In genomic region chr2:87662316-87663290, GRCh38 we compare ENCODE assay signal across 8 cellular contexts.
A peak's percentile ranks its signal among the peaks of the same experiment; 100 is the strongest.
DNase-seq lines count a peak whose midpoint lies in the region; ATAC-seq and TF ChIP-seq lines count a peak whose summit lies in the region.
"Not testable (repeated sequence)": the region's sequence is repeated elsewhere in the genome, so short reads cannot be mapped to it uniquely, and the experiment has no call there.

No MANE protein-coding gene starts in this region.

- not testable (repeated sequence) for H3K9me3 ChIP-seq in Caco-2; HUES48 (ENCODE audit: control insufficient read depth, insufficient read depth, low read length); colonic mucosa; stomach

- not testable (repeated sequence) for H3K4me1 ChIP-seq in Caco-2; HUES48 (ENCODE audit: control insufficient read depth, insufficient read depth, low read length); colonic mucosa; stomach

- not testable (repeated sequence) for H3K27me3 ChIP-seq in Caco-2 (replicated peaks; ENCODE audit: control insufficient read depth, insufficient read depth, low read length); HUES48 (ENCODE audit: control insufficient read depth, insufficient read depth, low read length); colonic mucosa; stomach

- not testable (repeated sequence) for H3K9ac ChIP-seq in HUES48 (ENCODE audit: low read depth, low read length); colonic mucosa (ENCODE audit: low read depth in 2 of 2, low read length in 2 of 2)

- not testable (repeated sequence) for H3K27me3 Mint-ChIP-seq in Caco-2 (ENCODE audit: insufficient read depth, unreplicated experiment)

- TF ChIP-seq CTCF in Caco-2 (IDR thresholded peaks at IDR 0.05; ENCODE audit: insufficient read depth in 1 of 2, low read depth in 1 of 2, low read length in 1 of 2, severe bottlenecking in 1 of 2, unreplicated experiment in 1 of 2); VCaP (conservative IDR thresholded peaks at IDR 0.05); colonic mucosa (IDR thresholded peaks at IDR 0.05); stomach (IDR thresholded peaks at IDR 0.05): not testable (repeated sequence)

- POLR2A ChIA-PET in Caco-2 (lab: Charles Lee) = not testable (repeated sequence)

- H3K4me1 Mint-ChIP-seq in Caco-2 (ENCODE audit: low read depth, unreplicated experiment) = not testable (repeated sequence)

- H3K27ac ChIP-seq in HUES48 (ENCODE audit: low read depth, low read length) (peak overlapping the region; percentile 59), VCaP (0 out of 2 replicates have a peak overlapping the region, but pooled peaks have one; percentile 22), stomach (peak overlapping the region; percentile 41 to 86 (median 46))
- H3K27ac ChIP-seq in colonic mucosa = not testable (repeated sequence)

- CTCF ChIA-PET in Caco-2 (lab: Charles Lee) = not testable (repeated sequence)

- not testable (repeated sequence) for H3K4me3 ChIP-seq in Caco-2 (ENCODE audit: low read depth, low read length); HUES48 (ENCODE audit: low read depth, low read length); colonic mucosa; stomach

- peak overlapping the region; percentile 14 for H3K4me3 Mint-ChIP-seq in Caco-2 (ENCODE audit: unreplicated experiment)

- DNase-seq in Caco-2 (peak; percentile 77 to 88), colonic mucosa (peak; percentile 55), iPS DF 19.7 (ENCODE audit: low read depth, low spot score) (peak; percentile 85), left colon (peak; percentile 30 to 54), mucosa of gallbladder (ENCODE audit: low spot score) (peak; percentile 76), stomach (peak; percentile 57)

- intact Hi-C loops in Caco-2 (cut with micrococcal nuclease; ENCODE audit: unreplicated experiment); colonic mucosa (cut with DNase I); left colon (cut with DNase I, micrococcal nuclease); stomach (cut with DNase I; ENCODE audit: low total_unique reads): not testable (repeated sequence)

- H3K36me3 ChIP-seq in Caco-2 (ENCODE audit: control insufficient read depth, insufficient read depth, low read length); HUES48 (ENCODE audit: control insufficient read depth, insufficient read depth, low read length); colonic mucosa; stomach: not testable (repeated sequence)

- peak; percentile 78 for ATAC-seq in left colon

- 37 to 64% (median 49%) methylated on average over 9 of the region's 10 CpGs for whole genome bisulfite sequencing in stomach, 5 donors

- TF ChIP-seq EP300 in stomach (IDR thresholded peaks at IDR 0.05) = not testable (repeated sequence)

- peak overlapping the region; percentile 39 for H3K27ac Mint-ChIP-seq in Caco-2 (ENCODE audit: unreplicated experiment)

- TF ChIP-seq POLR2A in stomach (IDR thresholded peaks at IDR 0.05) = not testable (repeated sequence)

- BruUV-seq in Caco-2 (replicated peaks; lab: Mats Ljungman, UMichigan) = not testable (repeated sequence)

- not testable (repeated sequence) for H3K36me3 Mint-ChIP-seq in Caco-2 (ENCODE audit: insufficient read depth, unreplicated experiment)

- not testable (repeated sequence) for H3K9me3 Mint-ChIP-seq in Caco-2 (ENCODE audit: unreplicated experiment)
